8 cellular contexts compared by ENCODE assay signal in genomic region chr12:69739287-69740191, GRCh38. TPM values are rescaled to one million over a fixed set of nuclear protein-coding genes. Genes with fewer than 3 reads are reported as not detected.
A peak's percentile ranks its signal among the peaks of the same experiment; 100 is the strongest.
DNase-seq lines count a peak whose midpoint lies in the region; ATAC-seq, FAIRE-seq and TF ChIP-seq lines count a peak whose summit lies in the region.

No MANE protein-coding gene starts in this region.

- FAIRE-seq in GM12892 (lab: Jason Lieb, UNC): peak; percentile 91

- in situ Hi-C loops in astrocyte of the cerebellum (cut with HindIII; ENCODE audit: low sequenced_read_pairs): no loop called here

- intact Hi-C loops in sciatic nerve (cut with DNase I): no loop called here

- TF ChIP-seq CTCF in astrocyte of the cerebellum (IDR thresholded peaks at IDR 0.05; ENCODE audit: low read depth, low read length, missing control alignments): no peak

- TF ChIP-seq POLR2A in GM12892 (IDR thresholded peaks at IDR 0.05; ENCODE audit: low read depth, low read length): no peak

- ATAC-seq in HG02759 (IDR thresholded peaks at IDR 0.05; ENCODE audit: unreplicated experiment) (peak; percentile 43), sciatic nerve (peak; percentile 56)

- peak overlapping the region; percentile 75 for H3K4me3 ChIP-seq in astrocyte of the cerebellum (ENCODE audit: low read depth, low read length)

- DNase-seq in GM12892 (ENCODE audit: insufficient read length) (peak; percentile 21), NCI-H128 (lab: John Stamatoyannopoulos, UW; ENCODE audit: unreplicated experiment) (peak; percentile 45), T-helper 2 cell (peak; percentile 38 to 70 (median 65)), astrocyte of the cerebellum (ENCODE audit: low read depth) (no peak), iPS DF 4.7 (ENCODE audit: extremely low read depth, low spot score) (peak; percentile 3), sciatic nerve (ENCODE audit: low spot score) (peak; percentile 62), amniotic stem cell (lab: John Stamatoyannopoulos, UW) (no peak)

RNA-seq across cellular contexts. Expression of gene RAB3IP, which starts 0.9 kb away (rescaled TPM):
- polyA plus RNA-seq in GM12892 (2012; ENCODE audit: missing spikeins): 38.0 TPM
- total RNA-seq in sciatic nerve: 15.7 TPM

RNA-seq across cellular contexts. Expression of gene BEST3, which starts 40.4 kb away (rescaled TPM):
- polyA plus RNA-seq in GM12892 (2012; ENCODE audit: missing spikeins): not detected
- not detected for total RNA-seq in sciatic nerve

Comparison
In these comparisons a context has a peak if more than half of its experiments do, and no peak if none do; other contexts are left out.
1. DNase-seq: peak in GM12892 (single experiment), NCI-H128 (single experiment), T-helper 2 cell (5 of 5), iPS DF 4.7 (single experiment) and sciatic nerve (single experiment); none in astrocyte of the cerebellum (single experiment) and amniotic stem cell (single experiment).